Comparison of ENCODE assay signal across 10 cellular contexts in genomic region chr4:37978509-37978908, GRCh38. TPM values are rescaled to one million over a fixed set of nuclear protein-coding genes. Genes with fewer than 3 reads are reported as not detected.
DNase-seq lines count a peak whose midpoint lies in the region; ATAC-seq, FAIRE-seq and TF ChIP-seq lines count a peak whose summit lies in the region.
"Had no signal": no experiment of that assay in that cellular context is flagged by ENCODE, and none has a peak within 500 bp of the region (broad histone marks: within the 10 kb centered on the region; RNA-seq: fewer than 3 reads in every experiment).

No MANE protein-coding gene starts in this region.

- no peak for FAIRE-seq in D721Med (lab: Jason Lieb, UNC)
- FAIRE-seq: A204.1 had no signal

- DNase-seq in T-helper 1 cell (no peak), WTC11 (ENCODE audit: low spot score) (no peak), suprapubic skin (ENCODE audit: low spot score in 2 of 2) (no peak), substantia nigra (lab: John Stamatoyannopoulos, UW) (no peak), D721Med (ENCODE audit: insufficient read length, low spot score) (no peak), hippocampal formation (lab: John Stamatoyannopoulos, UW) (no peak)

- peaks cover 8% of the 10 kb centered on the region for H3K27me3 Mint-ChIP-seq in T-helper 1 cell treated with Interleukin-12 subunit alpha and Interleukin-12 subunit beta and Interleukin-4 antibody, amounts not matched to agents 30 μg/mL and 1 μg/mL, for 36 hours (ENCODE audit: low read depth)
- no peaks in the 10 kb centered on the region for H3K27me3 Mint-ChIP-seq in WTC11 (ENCODE audit: low read depth)

- no peaks in the 10 kb centered on the region for H3K9me3 Mint-ChIP-seq in T-helper 1 cell treated with Interleukin-12 subunit alpha and Interleukin-12 subunit beta and Interleukin-4 antibody, amounts not matched to agents 30 μg/mL and 1 μg/mL, for 36 hours
- peaks cover 10% of the 10 kb centered on the region for H3K9me3 Mint-ChIP-seq in WTC11

- H3K9me3 ChIP-seq in iPS-20b (ENCODE audit: insufficient read depth, low read depth, low read length) = no peaks in the 10 kb centered on the region
- H3K9me3 ChIP-seq in suprapubic skin = no peaks in the 10 kb centered on the region

- H3K9ac ChIP-seq in iPS-20b (ENCODE audit: low read depth, low read length) = no peak overlapping the region

- peak overlapping the region; percentile 74 for H3K4me3 Mint-ChIP-seq in T-helper 1 cell treated with Interleukin-12 subunit alpha and Interleukin-12 subunit beta and Interleukin-4 antibody, amounts not matched to agents 30 μg/mL and 1 μg/mL, for 36 hours
- H3K4me3 Mint-ChIP-seq in WTC11 = peak overlapping the region; percentile 77

- H3K36me3 Mint-ChIP-seq in T-helper 1 cell treated with Interleukin-12 subunit alpha and Interleukin-12 subunit beta and Interleukin-4 antibody, amounts not matched to agents 30 μg/mL and 1 μg/mL, for 36 hours (ENCODE audit: low read depth) = peaks cover 4% of the 10 kb centered on the region
- H3K36me3 Mint-ChIP-seq in WTC11 = peaks cover 5% of the 10 kb centered on the region

- H3K27me3 ChIP-seq in iPS-20b (ENCODE audit: insufficient read depth, low read length) = no peaks in the 10 kb centered on the region
- H3K27me3 ChIP-seq in suprapubic skin = no peaks in the 10 kb centered on the region

- ATAC-seq in WTC11 = no peak

- no peak for TF ChIP-seq CTCF in WTC11 (IDR thresholded peaks at IDR 0.05)
- TF ChIP-seq CTCF in suprapubic skin (IDR thresholded peaks at IDR 0.05) = no peak
- no peak for TF ChIP-seq CTCF in D721Med (IDR thresholded peaks at IDR 0.05; ENCODE audit: insufficient read depth, missing control alignments)

- TF ChIP-seq EP300 in suprapubic skin (IDR thresholded peaks at IDR 0.05) = no peak

- 63% methylated on average over 4 of the region's 4 CpGs for WGBS in suprapubic skin

- CTCF ChIA-PET in WTC11 (lab: Charles Lee) = interaction anchor here (0.6 to 0.9 kb wide), 3 partner anchors 25 to 154 kb away, joined by 3 to 4 read pairs (median 3); no protein-coding TSS in a partner anchor

- H3K4me1 ChIP-seq in iPS-20b (ENCODE audit: insufficient read depth, low read length) (peaks cover 24% of the 10 kb centered on the region), suprapubic skin (peaks cover 23% of the 10 kb centered on the region)

- H3K27ac ChIP-seq in iPS-20b (ENCODE audit: low read length) (no peak overlapping the region), suprapubic skin (no peak overlapping the region), substantia nigra (ENCODE audit: low read depth, low read length, poor library complexity, severe bottlenecking) (no peak overlapping the region)

- TF ChIP-seq POLR2A in suprapubic skin (IDR thresholded peaks at IDR 0.05) = no peak

- POLR2A ChIA-PET in WTC11 (lab: Charles Lee) = no interaction called here

- peak overlapping the region; percentile 70 for H3K4me3 ChIP-seq in iPS-20b (ENCODE audit: low read length)
- H3K4me3 ChIP-seq in suprapubic skin = peak overlapping the region; percentile 86

- H3K36me3 ChIP-seq in iPS-20b (ENCODE audit: insufficient read depth, low read depth, low read length) (no peaks in the 10 kb centered on the region), suprapubic skin (no peaks in the 10 kb centered on the region)

- H3K4me1 Mint-ChIP-seq in T-helper 1 cell treated with Interleukin-12 subunit alpha and Interleukin-12 subunit beta and Interleukin-4 antibody, amounts not matched to agents 30 μg/mL and 1 μg/mL, for 36 hours (ENCODE audit: low read depth) = peaks cover 20% of the 10 kb centered on the region
- peaks cover 62% of the 10 kb centered on the region for H3K4me1 Mint-ChIP-seq in WTC11

- H3K27ac Mint-ChIP-seq in T-helper 1 cell treated with Interleukin-12 subunit alpha and Interleukin-12 subunit beta and Interleukin-4 antibody, amounts not matched to agents 30 μg/mL and 1 μg/mL, for 36 hours = no peak overlapping the region
- H3K27ac Mint-ChIP-seq in WTC11 = no peak overlapping the region

TF ChIP-seq in WTC11, 78 proteins besides CTCF, POLR2A, EP300 and RAD21:
- no peak for TF ChIP-seq EMX1 (CRISPR knock-in tag; IDR thresholded peaks at IDR 0.05)
- no peak for TF ChIP-seq PRDM15 (CRISPR knock-in tag; IDR thresholded peaks at IDR 0.05)
TF ChIP-seq in WTC11: peak in this region for 0.

RNA-seq across cellular contexts. Expression of gene PTTG2, which starts 18.3 kb away (rescaled TPM):
- total RNA-seq in WTC11 (2021) (0.35 TPM in 1 of 3 replicates, not detected in the others), suprapubic skin (not detected)
- total RNA-seq: dermis microvascular lymphatic vessel endothelial cell had no signal
